Comparison of ENCODE assay signal across 13 cellular contexts in genomic region chr1:27481994-27482620, GRCh38. TPM values are rescaled to one million over a fixed set of nuclear protein-coding genes. Genes with fewer than 3 reads are reported as not detected.
DNase-seq lines count a peak whose midpoint lies in the region; ATAC-seq and TF ChIP-seq lines count a peak whose summit lies in the region.
"Had no signal": no experiment of that assay in that cellular context is flagged by ENCODE, and none has a peak within 500 bp of the region (broad histone marks: within the 10 kb centered on the region; RNA-seq: fewer than 3 reads in every experiment).

No MANE protein-coding gene starts in this region.

- no peaks in the 10 kb centered on the region for H3K27me3 Mint-ChIP-seq in activated CD4-positive, alpha-beta T cell treated with anti-CD3 and anti-CD28 coated beads, Interleukin-2, amount 10 ng/mL, durations not matched to agents 24 days and 14 days
- H3K27me3 Mint-ChIP-seq in WTC11 (ENCODE audit: low read depth) (no peaks in the 10 kb centered on the region), nephron (ENCODE audit: low read depth) (no peaks in the 10 kb centered on the region)
- no peaks in the 10 kb centered on the region for H3K27me3 Mint-ChIP-seq in CD4-positive, alpha-beta memory T cell

- no peaks in the 10 kb centered on the region for H3K27me3 ChIP-seq in CD4-positive, alpha-beta memory T cell (ENCODE audit: insufficient read depth, low read length)
- H3K27me3 ChIP-seq: esophagus squamous epithelium had no signal

- no peaks in the 10 kb centered on the region for H3K9me3 ChIP-seq in CD4-positive, alpha-beta memory T cell (ENCODE audit: control insufficient read depth in 1 of 2, low read length in 2 of 2)
- H3K9me3 ChIP-seq: A549, esophagus squamous epithelium had no signal

- H3K27ac ChIP-seq in CD4-positive, alpha-beta memory T cell (ENCODE audit: low read depth, low read length): no peak overlapping the region
- H3K27ac ChIP-seq: A549 had no signal

- H3K36me3 Mint-ChIP-seq in activated CD4-positive, alpha-beta T cell treated with anti-CD3 and anti-CD28 coated beads, Interleukin-2, amount 10 ng/mL, durations not matched to agents 24 days and 14 days (ENCODE audit: low read depth): peaks cover 19% of the 10 kb centered on the region
- H3K36me3 Mint-ChIP-seq in WTC11 (peaks cover 4% of the 10 kb centered on the region; the same call in 1 of the 2 replicates), nephron (ENCODE audit: low read depth) (peaks cover 11% of the 10 kb centered on the region)
- peaks cover 4 to 17% of the 10 kb centered on the region in 2 donors for H3K36me3 Mint-ChIP-seq in CD4-positive, alpha-beta memory T cell

- no peak overlapping the region for H3K4me3 Mint-ChIP-seq in activated CD4-positive, alpha-beta T cell treated with anti-CD3 and anti-CD28 coated beads, Interleukin-2, amount 10 ng/mL, durations not matched to agents 24 days and 14 days
- H3K4me3 Mint-ChIP-seq in WTC11: no peak overlapping the region
- no peak overlapping the region for H3K4me3 Mint-ChIP-seq in nephron
- peak overlapping the region in 4 of 8 donors; percentile 2 to 45 (median 36) for H3K4me3 Mint-ChIP-seq in CD4-positive, alpha-beta memory T cell

- H3K9me3 Mint-ChIP-seq in activated CD4-positive, alpha-beta T cell treated with anti-CD3 and anti-CD28 coated beads, Interleukin-2, amount 10 ng/mL, durations not matched to agents 24 days and 14 days: peaks cover 3% of the 10 kb centered on the region
- H3K9me3 Mint-ChIP-seq in WTC11 (no peaks in the 10 kb centered on the region), nephron (no peaks in the 10 kb centered on the region)
- no peaks in the 10 kb centered on the region for H3K9me3 Mint-ChIP-seq in CD4-positive, alpha-beta memory T cell

- H3K4me3 ChIP-seq in CD4-positive, alpha-beta memory T cell (ENCODE audit: low read length in 2 of 2): no peak overlapping the region
- H3K4me3 ChIP-seq: A549, esophagus squamous epithelium had no signal

- CTCF ChIA-PET in WTC11 (lab: Charles Lee): interaction anchor here (0.9 to 1.2 kb wide), 3 partner anchors 65 to 119 kb away, joined by 3 read pairs; no protein-coding TSS in a partner anchor
- CTCF ChIA-PET in CD4-positive, alpha-beta memory T cell (lab: Charles Lee; ENCODE audit: partially characterized antibody): interaction anchor here (0.8 to 0.9 kb wide), 2 partner anchors 125 to 181 kb away, joined by 3 read pairs; no protein-coding TSS in a partner anchor

- peaks cover 30% of the 10 kb centered on the region for H3K4me1 Mint-ChIP-seq in activated CD4-positive, alpha-beta T cell treated with anti-CD3 and anti-CD28 coated beads, Interleukin-2, amount 10 ng/mL, durations not matched to agents 24 days and 14 days
- peaks cover 29% of the 10 kb centered on the region for H3K4me1 Mint-ChIP-seq in WTC11
- H3K4me1 Mint-ChIP-seq in nephron: peaks cover 17% of the 10 kb centered on the region
- peaks cover 33 to 66% (median 50%) of the 10 kb centered on the region in 4 donors for H3K4me1 Mint-ChIP-seq in CD4-positive, alpha-beta memory T cell

- DNase-seq in activated CD4-positive, alpha-beta T cell treated with anti-CD3 and anti-CD28 coated beads, Interleukin-2, amount 10 ng/mL, durations not matched to agents 24 days and 14 days: no peak
- no peak for DNase-seq in activated CD4-positive, alpha-beta T cell treated with anti-CD3 and anti-CD28 coated beads for 1 hour
- DNase-seq in WTC11 (ENCODE audit: low spot score): no peak
- DNase-seq in CD4-positive, alpha-beta memory T cell: no peak
- DNase-seq in activated effector memory CD4-positive, alpha-beta T cell treated with Interleukin-2 at 50 U/mL for 16 hours: no peak
- DNase-seq: DMS79, esophagus squamous epithelium, NCI-H2081 treated with DMSO at 0.1 percent for 48 hours, retina had no signal

- TF ChIP-seq CTCF in WTC11 (IDR thresholded peaks at IDR 0.05): no peak
- no peak for TF ChIP-seq CTCF in nephron (IDR thresholded peaks at IDR 0.05; ENCODE audit: unreplicated experiment in 3 of 3)

- intact Hi-C loops in activated CD4-positive, alpha-beta T cell treated with anti-CD3 and anti-CD28 coated beads, Interleukin-2, amount 10 ng/mL, durations not matched to agents 24 days and 14 days (cut with micrococcal nuclease): no loop called here
- intact Hi-C loops in CD4-positive, alpha-beta memory T cell (cut with micrococcal nuclease): no loop called here

- H3K27ac Mint-ChIP-seq in activated CD4-positive, alpha-beta T cell treated with anti-CD3 and anti-CD28 coated beads, Interleukin-2, amount 10 ng/mL, durations not matched to agents 24 days and 14 days: peak overlapping the region; percentile 72
- H3K27ac Mint-ChIP-seq in WTC11 (peak overlapping the region; percentile 75), nephron (peak overlapping the region; percentile 13 to 63 (median 45))
- peak overlapping the region in 3 of 7 donors; percentile 1 to 58 (median 20) for H3K27ac Mint-ChIP-seq in CD4-positive, alpha-beta memory T cell

- H3K4me1 ChIP-seq in CD4-positive, alpha-beta memory T cell (ENCODE audit: insufficient read depth, low read length): peaks cover 53% of the 10 kb centered on the region

- ATAC-seq in GM21619 (IDR thresholded peaks at IDR 0.05; ENCODE audit: unreplicated experiment): peak; percentile 45
- ATAC-seq in WTC11: no peak
- no peak for ATAC-seq in GM18909 (IDR thresholded peaks at IDR 0.05; ENCODE audit: poor library complexity, unreplicated experiment)
- ATAC-seq: A549 had no signal

- POLR2A ChIA-PET in WTC11 (lab: Charles Lee): interaction anchor here (0.5 kb wide), 1 partner anchor 52 kb away, joined by 3 read pairs; no protein-coding TSS in a partner anchor
- POLR2A ChIA-PET in CD4-positive, alpha-beta memory T cell (lab: Charles Lee; ENCODE audit: partially characterized antibody): interaction anchor here (1.4 to 1.5 kb wide), 2 partner anchors 8 to 10 kb away, joined by 3 to 6 read pairs; partner anchors contain the start of gene WASF2

- no peaks in the 10 kb centered on the region for H3K36me3 ChIP-seq in CD4-positive, alpha-beta memory T cell (ENCODE audit: insufficient read depth, low read length)

TF ChIP-seq in WTC11, 78 proteins besides CTCF, POLR2A, EP300 and RAD21:
- TF ChIP-seq AR (CRISPR knock-in tag; IDR thresholded peaks at IDR 0.05) (no peak), ZNF317 (CRISPR knock-in tag; IDR thresholded peaks at IDR 0.05; ENCODE audit: borderline replicate concordance, low read depth) (no peak), EMX1 (CRISPR knock-in tag; IDR thresholded peaks at IDR 0.05) (no peak), NR3C1 (CRISPR knock-in tag; conservative IDR thresholded peaks at IDR 0.05; ENCODE audit: low read depth) (no peak), PRRX2 (CRISPR knock-in tag; IDR thresholded peaks at IDR 0.05) (no peak), SOX15 (CRISPR knock-in tag; IDR thresholded peaks at IDR 0.05) (no peak)

RNA-seq across cellular contexts. Expression of gene WASF2, which starts 7.9 kb away (rescaled TPM):
- total RNA-seq in activated CD4-positive, alpha-beta T cell treated with anti-CD3 and anti-CD28 coated beads, Interleukin-2, amount 10 ng/mL, durations not matched to agents 24 days and 14 days: 109 TPM in 2 replicates
- total RNA-seq in WTC11 (2021): 90.1 to 104 TPM (median 92.8 TPM) in 3 replicates
- total RNA-seq in CD4-positive, alpha-beta memory T cell: 100 to 1,000 TPM; 163 to 164 TPM
- polyA plus RNA-seq in CD4-positive, alpha-beta memory T cell: 10 to 100 TPM; 31.6 to 81.1 TPM
